ENCODE assay signal across 1 cellular context in genomic region chr11:35155677-35156076, GRCh38.
TF ChIP-seq lines count a peak whose summit lies in the region.

No MANE protein-coding gene starts in this region.

TF ChIP-seq in IMR-90, 13 proteins besides CTCF, POLR2A, EP300 and RAD21:
- TF ChIP-seq RCOR1 (IDR thresholded peaks at IDR 0.05; ENCODE audit: insufficient replicate concordance, low read length): no peak
- TF ChIP-seq MXI1 (IDR thresholded peaks at IDR 0.05; ENCODE audit: borderline replicate concordance, low read depth, low read length): no peak
- TF ChIP-seq NFE2L2 (IDR thresholded peaks at IDR 0.05; ENCODE audit: low read depth, low read length): no peak
- no peak for TF ChIP-seq CEBPB (IDR thresholded peaks at IDR 0.05; ENCODE audit: low read depth, low read length)
